9 cellular contexts compared by ENCODE assay signal in genomic region chr19:45790942-45791341, GRCh38. TPM values are rescaled to one million over a fixed set of nuclear protein-coding genes. Genes with fewer than 3 reads are reported as not detected.
DNase-seq lines count a peak whose midpoint lies in the region; ATAC-seq and TF ChIP-seq lines count a peak whose summit lies in the region.
"Had no signal": no experiment of that assay in that cellular context is flagged by ENCODE, and none has a peak within 500 bp of the region (broad histone marks: within the 10 kb centered on the region; RNA-seq: fewer than 3 reads in every experiment).

No MANE protein-coding gene starts in this region.

- no peaks in the 10 kb centered on the region for H3K9me3 Mint-ChIP-seq in activated CD4-positive, alpha-beta T cell treated with anti-CD3 and anti-CD28 coated beads, Interleukin-2, amount 10 ng/mL, durations not matched to agents 24 days and 14 days
- no peaks in the 10 kb centered on the region for H3K9me3 Mint-ChIP-seq in chondrocyte (ENCODE audit: low read depth)

- intact Hi-C loops in activated CD4-positive, alpha-beta T cell treated with anti-CD3 and anti-CD28 coated beads, Interleukin-2, amount 10 ng/mL, durations not matched to agents 24 days and 14 days (cut with micrococcal nuclease) = no loop called here

- peaks cover 32% of the 10 kb centered on the region for H3K4me1 Mint-ChIP-seq in activated CD4-positive, alpha-beta T cell treated with anti-CD3 and anti-CD28 coated beads, Interleukin-2, amount 10 ng/mL, durations not matched to agents 24 days and 14 days
- peaks cover 21% of the 10 kb centered on the region for H3K4me1 Mint-ChIP-seq in chondrocyte (ENCODE audit: low read depth)

- H3K9ac ChIP-seq in skeletal muscle satellite cell (ENCODE audit: low read depth, low read length) = peak overlapping the region; percentile 90

- peak overlapping the region; percentile 82 for H3K4me3 ChIP-seq in skeletal muscle satellite cell (ENCODE audit: low read length)

- no peak for TF ChIP-seq CTCF in chondrocyte (IDR thresholded peaks at IDR 0.05)

- H3K4me3 Mint-ChIP-seq in activated CD4-positive, alpha-beta T cell treated with anti-CD3 and anti-CD28 coated beads, Interleukin-2, amount 10 ng/mL, durations not matched to agents 24 days and 14 days = peak overlapping the region; percentile 90
- H3K4me3 Mint-ChIP-seq in chondrocyte (ENCODE audit: unreplicated experiment) = peak overlapping the region; percentile 97

- H3K27ac Mint-ChIP-seq in activated CD4-positive, alpha-beta T cell treated with anti-CD3 and anti-CD28 coated beads, Interleukin-2, amount 10 ng/mL, durations not matched to agents 24 days and 14 days = peak overlapping the region; percentile 80
- peak overlapping the region; percentile 2 for H3K27ac Mint-ChIP-seq in chondrocyte (ENCODE audit: unreplicated experiment)

- peaks cover 53% of the 10 kb centered on the region for H3K36me3 Mint-ChIP-seq in activated CD4-positive, alpha-beta T cell treated with anti-CD3 and anti-CD28 coated beads, Interleukin-2, amount 10 ng/mL, durations not matched to agents 24 days and 14 days (ENCODE audit: low read depth)
- peaks cover 22% of the 10 kb centered on the region for H3K36me3 Mint-ChIP-seq in chondrocyte (ENCODE audit: low read depth)

- no peaks in the 10 kb centered on the region for H3K27me3 ChIP-seq in skeletal muscle satellite cell (ENCODE audit: control insufficient read depth, insufficient read depth, low read length)
- H3K27me3 ChIP-seq: upper lobe of left lung had no signal

- peak overlapping the region; percentile 88 for H3K4me2 ChIP-seq in skeletal muscle satellite cell (ENCODE audit: low read length)

- H3K9me3 ChIP-seq in skeletal muscle satellite cell (replicated peaks; ENCODE audit: low read length) = no peaks in the 10 kb centered on the region
- H3K9me3 ChIP-seq: upper lobe of left lung had no signal

- H3K4me1 ChIP-seq in skeletal muscle satellite cell (ENCODE audit: control insufficient read depth, insufficient read depth, low read length) = peaks cover 15% of the 10 kb centered on the region

- peak; percentile 88 for DNase-seq in activated CD4-positive, alpha-beta T cell treated with anti-CD3 and anti-CD28 coated beads, Interleukin-2, amount 10 ng/mL, durations not matched to agents 24 days and 14 days
- DNase-seq in activated CD4-positive, alpha-beta T cell treated with anti-CD3 and anti-CD28 coated beads for 4 hours = no peak
- DNase-seq in OCI-M1 (lab: John Stamatoyannopoulos, UW) (peak; percentile 74), chondrocyte (ENCODE audit: low spot score) (no peak), amniotic stem cell (lab: John Stamatoyannopoulos, UW) (no peak)

- peaks cover 39% of the 10 kb centered on the region for H3K36me3 ChIP-seq in skeletal muscle satellite cell (ENCODE audit: insufficient read depth, low read length)

- peaks cover 51% of the 10 kb centered on the region for H3K27me3 Mint-ChIP-seq in activated CD4-positive, alpha-beta T cell treated with anti-CD3 and anti-CD28 coated beads, Interleukin-2, amount 10 ng/mL, durations not matched to agents 24 days and 14 days
- H3K27me3 Mint-ChIP-seq in chondrocyte (ENCODE audit: low read depth) = no peaks in the 10 kb centered on the region

- ATAC-seq in GM21529 (IDR thresholded peaks at IDR 0.05; ENCODE audit: unreplicated experiment) (no peak), HG03378 (IDR thresholded peaks at IDR 0.05; ENCODE audit: unreplicated experiment) (no peak)

RNA-seq across cellular contexts. Expression of gene DMWD, which starts 1.7 kb away (rescaled TPM):
- 49.6 and 50.7 TPM in 2 replicates for total RNA-seq in activated CD4-positive, alpha-beta T cell treated with anti-CD3 and anti-CD28 coated beads, Interleukin-2, amount 10 ng/mL, durations not matched to agents 24 days and 14 days
- total RNA-seq in chondrocyte = 77.6 to 83.0 TPM (median 79.4 TPM) in 3 replicates
- 30.8 and 33.0 TPM in 2 replicates for total RNA-seq in skeletal muscle satellite cell (2012; rRNA removed)

RNA-seq across cellular contexts. Expression of gene DMPK, which starts 8.7 kb away (rescaled TPM):
- total RNA-seq in activated CD4-positive, alpha-beta T cell treated with anti-CD3 and anti-CD28 coated beads, Interleukin-2, amount 10 ng/mL, durations not matched to agents 24 days and 14 days = 16.9 and 19.7 TPM in 2 replicates
- 95.0 to 176 TPM (median 162 TPM) in 3 replicates for total RNA-seq in chondrocyte
- 16.0 and 22.3 TPM in 2 replicates for total RNA-seq in skeletal muscle satellite cell (2012; rRNA removed)

RNA-seq across cellular contexts. Expression of gene SIX5, which starts 21.9 kb away (rescaled TPM):
- 4.3 and 4.8 TPM in 2 replicates for total RNA-seq in activated CD4-positive, alpha-beta T cell treated with anti-CD3 and anti-CD28 coated beads, Interleukin-2, amount 10 ng/mL, durations not matched to agents 24 days and 14 days
- total RNA-seq in chondrocyte = 29.3 to 33.8 TPM (median 33.0 TPM) in 3 replicates
- 8.1 TPM in 2 replicates for total RNA-seq in skeletal muscle satellite cell (2012; rRNA removed)

RNA-seq across cellular contexts. Expression of gene RSPH6A, which starts 24.2 kb away (rescaled TPM):
- 0.35 and 0.38 TPM in 2 replicates for total RNA-seq in activated CD4-positive, alpha-beta T cell treated with anti-CD3 and anti-CD28 coated beads, Interleukin-2, amount 10 ng/mL, durations not matched to agents 24 days and 14 days
- 0.15 TPM in 1 of 3 replicates, not detected in the others for total RNA-seq in chondrocyte
- under 0.01 and 0.25 TPM in 2 replicates for total RNA-seq in skeletal muscle satellite cell (2012; rRNA removed)

RNA-seq across cellular contexts. Expression of gene MEIOSIN, which starts 57.7 kb away (rescaled TPM):
- total RNA-seq in activated CD4-positive, alpha-beta T cell treated with anti-CD3 and anti-CD28 coated beads, Interleukin-2, amount 10 ng/mL, durations not matched to agents 24 days and 14 days = not detected in 2 replicates
- not detected in 3 replicates for total RNA-seq in chondrocyte
- total RNA-seq in skeletal muscle satellite cell (2012; rRNA removed) = under 0.01 and 0.25 TPM in 2 replicates
- total RNA-seq: upper lobe of left lung had no signal

Comparison
In these comparisons a context has a peak if more than half of its experiments do, and no peak if none do; other contexts are left out.
1. DNase-seq: peak in activated CD4-positive, alpha-beta T cell treated with anti-CD3 and anti-CD28 coated beads, Interleukin-2, amount 10 ng/mL, durations not matched to agents 24 days and 14 days (single experiment) and OCI-M1 (single experiment); none in activated CD4-positive, alpha-beta T cell treated with anti-CD3 and anti-CD28 coated beads for 4 hours (0 of 2), chondrocyte (single experiment) and amniotic stem cell (single experiment).